ENCODE assay signal across 10 cellular contexts in genomic region chr14:105250008-105250366, GRCh38. TPM values are rescaled to one million over a fixed set of nuclear protein-coding genes. Genes with fewer than 3 reads are reported as not detected.
DNase-seq lines count a peak whose midpoint lies in the region; ATAC-seq and TF ChIP-seq lines count a peak whose summit lies in the region.
"Had no signal": no experiment of that assay in that cellular context is flagged by ENCODE, and none has a peak within 500 bp of the region (broad histone marks: within the 10 kb centered on the region; RNA-seq: fewer than 3 reads in every experiment).

No MANE protein-coding gene starts in this region.

- H3K9ac ChIP-seq in HCT116 (ENCODE audit: low read length) (0 out of 2 replicates have a peak overlapping the region, but pooled peaks have one; percentile 83), neural cell (ENCODE audit: low read length) (no peak overlapping the region)

- peak overlapping the region; percentile 88; the same call in 1 of the 2 replicates for H3K4me2 ChIP-seq in HCT116 (ENCODE audit: low read length)
- H3K4me2 ChIP-seq in neural cell (ENCODE audit: low read length), result no peak overlapping the region

- no peak overlapping the region for H3K4me3 ChIP-seq in CD4-positive, CD25-positive, alpha-beta regulatory T cell (ENCODE audit: low read depth, low read length)
- H3K4me3 ChIP-seq in HCT116 (replicated peaks in 1 of 2; ENCODE audit: low read depth in 1 of 2, low read length in 2 of 2) (peak overlapping the region in 1 of 2 experiments; percentile 71; a peak in 1 of 4 replicates), neural cell (ENCODE audit: low read length) (peak overlapping the region; percentile 67)

- no peak for DNase-seq in CD4-positive, CD25-positive, alpha-beta regulatory T cell
- DNase-seq in HCT116 (ENCODE audit: low read depth, low spot score) (no peak), H4 (ENCODE audit: low spot score) (no peak), cerebellum (ENCODE audit: low spot score) (no peak)
- DNase-seq: COR-L47, NCI-H345 had no signal

- RAD21 ChIA-PET in HCT116 (lab: Charles Lee; ENCODE audit: low non-redundant PET in 1 of 2, low total read pairs in 2 of 2, uncharacterized antibody in 2 of 2, unreplicated experiment in 2 of 2), result no interaction called here

- H3K27ac Mint-ChIP-seq in CD4-positive, CD25-positive, alpha-beta regulatory T cell, result peak overlapping the region in 2 of 3 donors; percentile 72 to 80
- peak overlapping the region in 1 of 5 experiments; percentile 93 for H3K27ac Mint-ChIP-seq in brain

- peaks cover 24% of the 10 kb centered on the region for H3K4me1 ChIP-seq in CD4-positive, CD25-positive, alpha-beta regulatory T cell (ENCODE audit: control insufficient read depth, insufficient read depth, low read length, poor library complexity, severe bottlenecking)
- H3K4me1 ChIP-seq in HCT116 (ENCODE audit: control insufficient read depth in 1 of 2, insufficient read depth in 2 of 2, low read length in 2 of 2), result peaks cover 8 to 17% of the 10 kb centered on the region in 2 experiments; a peak in 3 of 4 replicates

- TF ChIP-seq CTCF in HCT116 (IDR thresholded peaks at IDR 0.05 in 2 of 3, conservative IDR thresholded peaks at IDR 0.05 in 1 of 3; ENCODE audit: borderline replicate concordance in 1 of 3, insufficient read depth in 1 of 3, low read depth in 2 of 3, low read length in 2 of 3) (no peak), brain (conservative IDR thresholded peaks at IDR 0.05) (no peak), neural cell (IDR thresholded peaks at IDR 0.05; ENCODE audit: poor library complexity, severe bottlenecking) (no peak)

- no peaks in the 10 kb centered on the region for H3F3A ChIP-seq in neural cell (ENCODE audit: insufficient read depth, low read length, poor library complexity, severe bottlenecking)

- no peaks in the 10 kb centered on the region for H3K27me3 ChIP-seq in CD4-positive, CD25-positive, alpha-beta regulatory T cell (ENCODE audit: control insufficient read depth, insufficient read depth, low read length)
- no peaks in the 10 kb centered on the region for H3K27me3 ChIP-seq in HCT116 (ENCODE audit: insufficient read depth, low read length)
- no peaks in the 10 kb centered on the region for H3K27me3 ChIP-seq in neural cell (ENCODE audit: insufficient read depth, low read depth, low read length)

- ATAC-seq in CD4-positive, CD25-positive, alpha-beta regulatory T cell (ENCODE audit: low read depth in 2 of 2), result no peak
- ATAC-seq in HCT116 (no peak), HG03196 (IDR thresholded peaks at IDR 0.05; ENCODE audit: unreplicated experiment) (no peak), GM21447 (IDR thresholded peaks at IDR 0.05; ENCODE audit: unreplicated experiment) (no peak)

- intact Hi-C loops in HCT116 (cut with micrococcal nuclease), result no loop called here

- CTCF ChIA-PET in HCT116 (lab: Charles Lee), result interaction anchor here (2.1 kb wide), 1 partner anchor 102 kb away, joined by 8 read pairs; no protein-coding TSS in a partner anchor

- BruUV-seq in HCT116 (replicated peaks; lab: Mats Ljungman, UMichigan), result no TSS peak

- TF ChIP-seq RAD21 in HCT116 (IDR thresholded peaks at IDR 0.05; ENCODE audit: low read depth) (no peak), neural cell (conservative IDR thresholded peaks at IDR 0.05) (no peak)

- POLR2A ChIA-PET in HCT116 (lab: Charles Lee), result no interaction called here

- peak overlapping the region; percentile 71 to 84 (median 76) for H3K4me3 Mint-ChIP-seq in CD4-positive, CD25-positive, alpha-beta regulatory T cell
- peak overlapping the region; percentile 58 to 89 (median 80) for H3K4me3 Mint-ChIP-seq in brain

- H3K9me3 ChIP-seq in CD4-positive, CD25-positive, alpha-beta regulatory T cell (ENCODE audit: control insufficient read depth in 2 of 2, low read length in 2 of 2), result no peaks in the 10 kb centered on the region
- no peaks in the 10 kb centered on the region for H3K9me3 ChIP-seq in HCT116 (ENCODE audit: control insufficient read depth in 1 of 2, insufficient read depth in 1 of 2, low read depth in 1 of 2, low read length in 2 of 2)
- H3K9me3 ChIP-seq in neural cell (ENCODE audit: low read length), result no peaks in the 10 kb centered on the region

- no peaks in the 10 kb centered on the region for H4K20me1 ChIP-seq in HCT116 (ENCODE audit: insufficient read depth)
- no peaks in the 10 kb centered on the region for H4K20me1 ChIP-seq in neural cell (ENCODE audit: insufficient read depth)

- H3K27me3 Mint-ChIP-seq in CD4-positive, CD25-positive, alpha-beta regulatory T cell, result no peaks in the 10 kb centered on the region
- H3K27me3 Mint-ChIP-seq in brain, result no peaks in the 10 kb centered on the region

- no peak overlapping the region for H3K27ac ChIP-seq in CD4-positive, CD25-positive, alpha-beta regulatory T cell (ENCODE audit: insufficient read depth, low read length, poor library complexity, severe bottlenecking)
- H3K27ac ChIP-seq in HCT116 (ENCODE audit: low read depth, low read length) (peak overlapping the region; percentile 93; the same call in 1 of the 2 replicates), neural cell (ENCODE audit: low read length) (no peak overlapping the region)

- H3K36me3 Mint-ChIP-seq in CD4-positive, CD25-positive, alpha-beta regulatory T cell, result peaks cover 4% of the 10 kb centered on the region
- H3K36me3 Mint-ChIP-seq in brain, result peaks cover 40% of the 10 kb centered on the region

- H3K4me1 Mint-ChIP-seq in CD4-positive, CD25-positive, alpha-beta regulatory T cell, result peaks cover 0 to 40% (median 19%) of the 10 kb centered on the region in 4 donors
- peaks cover 45% of the 10 kb centered on the region for H3K4me1 Mint-ChIP-seq in brain

- peaks cover 0 to 1% (median 0%) of the 10 kb centered on the region in 7 donors for H3K9me3 Mint-ChIP-seq in CD4-positive, CD25-positive, alpha-beta regulatory T cell
- H3K9me3 Mint-ChIP-seq in brain, result no peaks in the 10 kb centered on the region

- H3K36me3 ChIP-seq in CD4-positive, CD25-positive, alpha-beta regulatory T cell (ENCODE audit: control insufficient read depth, insufficient read depth, low read length), result peaks cover 13% of the 10 kb centered on the region
- H3K36me3 ChIP-seq in HCT116 (ENCODE audit: control insufficient read depth in 1 of 2, insufficient read depth in 2 of 2, low read length in 2 of 2), result peaks cover 2 to 10% of the 10 kb centered on the region in 2 experiments; a peak in 3 of 4 replicates
- H3K36me3 ChIP-seq in neural cell (ENCODE audit: insufficient read depth, low read length), result no peaks in the 10 kb centered on the region

- H2AFZ ChIP-seq in HCT116 (ENCODE audit: low read depth, low read length, poor library complexity, severe bottlenecking) (no peak overlapping the region), neural cell (ENCODE audit: low read depth, low read length) (no peak overlapping the region)

- no peak for TF ChIP-seq POLR2A in HCT116 (IDR thresholded peaks at IDR 0.05; ENCODE audit: borderline replicate concordance, extremely low read depth, insufficient read depth, insufficient read length)

- H3K9me2 ChIP-seq in HCT116 (ENCODE audit: insufficient read depth) (no peaks in the 10 kb centered on the region), neural cell (ENCODE audit: insufficient read depth, low read length) (no peaks in the 10 kb centered on the region)

- no peak for TF ChIP-seq EP300 in neural cell (conservative IDR thresholded peaks at IDR 0.05; ENCODE audit: poor library complexity, severe bottlenecking)

- H3K79me2 ChIP-seq in HCT116 (ENCODE audit: insufficient read depth, low read length) (peaks cover 50% of the 10 kb centered on the region), neural cell (replicated peaks; ENCODE audit: insufficient read depth, low read length) (no peaks in the 10 kb centered on the region)

TF ChIP-seq in HCT116, 20 proteins besides CTCF, POLR2A, EP300 and RAD21 (continues in another document):
- TF ChIP-seq EGR1 (IDR thresholded peaks at IDR 0.05; ENCODE audit: low read depth) (no peak), TCF7L2 (IDR thresholded peaks at IDR 0.05; ENCODE audit: borderline replicate concordance, extremely low read depth, insufficient read depth, insufficient read length) (no peak), JUND (IDR thresholded peaks at IDR 0.05) (no peak), ELF1 (IDR thresholded peaks at IDR 0.05; ENCODE audit: borderline replicate concordance, low read depth) (no peak)

TF ChIP-seq in neural cell, 6 proteins besides CTCF, POLR2A, EP300 and RAD21:
- TF ChIP-seq TAF1 (IDR thresholded peaks at IDR 0.05; ENCODE audit: low read depth), result no peak
- TF ChIP-seq MXI1 (conservative IDR thresholded peaks at IDR 0.05; ENCODE audit: poor library complexity, severe bottlenecking), result no peak

RNA-seq across cellular contexts. Expression of gene BTBD6, which starts 1.7 kb away (rescaled TPM):
- 39.4 TPM for total RNA-seq in CD4-positive, CD25-positive, alpha-beta regulatory T cell
- 10 to 100 TPM in 2 of 4 donors, 1 to 10 TPM in 2; 4.6 to 17.4 (median 9.0) TPM for polyA plus RNA-seq in CD4-positive, CD25-positive, alpha-beta regulatory T cell
- total RNA-seq in HCT116 (2021; ENCODE audit: unreplicated experiment) (35.9 TPM), cerebellum (25.7 TPM)
- 38.8 TPM in 2 replicates for polyA plus RNA-seq in HCT116 (2012)
- polyA plus RNA-seq in brain (ENCODE audit: insufficient read depth, low read depth, low replicate concordance) (91.4 TPM), neural cell (94.1 and 120 TPM in 2 replicates)
- polyA minus RNA-seq in neural cell, result 42.9 and 48.5 TPM in 2 replicates
- 16.8 and 19.4 TPM in 2 replicates for total RNA-seq in H4 (2014; rRNA removed; shearing (Covaris generic))

RNA-seq across cellular contexts. Expression of gene BRF1, which starts 50.8 kb away (rescaled TPM):
- 58.9 TPM for total RNA-seq in CD4-positive, CD25-positive, alpha-beta regulatory T cell
- polyA plus RNA-seq in CD4-positive, CD25-positive, alpha-beta regulatory T cell, result 1 to 10 TPM; 5.6 to 8.7 (median 7.5) TPM
- total RNA-seq in HCT116 (2021; ENCODE audit: unreplicated experiment) (41.2 TPM), cerebellum (70.0 TPM)
- 17.4 and 17.7 TPM in 2 replicates for polyA plus RNA-seq in HCT116 (2012)
- polyA plus RNA-seq in brain (ENCODE audit: insufficient read depth, low read depth, low replicate concordance) (36.4 TPM), neural cell (69.4 and 71.1 TPM in 2 replicates)
- polyA minus RNA-seq in neural cell, result 86.7 and 96.7 TPM in 2 replicates
- total RNA-seq in H4 (2014; rRNA removed; shearing (Covaris generic)), result 12.6 and 13.6 TPM in 2 replicates
